Comparison of ENCODE assay signal across 8 cellular contexts in the genomic region with DNA sequence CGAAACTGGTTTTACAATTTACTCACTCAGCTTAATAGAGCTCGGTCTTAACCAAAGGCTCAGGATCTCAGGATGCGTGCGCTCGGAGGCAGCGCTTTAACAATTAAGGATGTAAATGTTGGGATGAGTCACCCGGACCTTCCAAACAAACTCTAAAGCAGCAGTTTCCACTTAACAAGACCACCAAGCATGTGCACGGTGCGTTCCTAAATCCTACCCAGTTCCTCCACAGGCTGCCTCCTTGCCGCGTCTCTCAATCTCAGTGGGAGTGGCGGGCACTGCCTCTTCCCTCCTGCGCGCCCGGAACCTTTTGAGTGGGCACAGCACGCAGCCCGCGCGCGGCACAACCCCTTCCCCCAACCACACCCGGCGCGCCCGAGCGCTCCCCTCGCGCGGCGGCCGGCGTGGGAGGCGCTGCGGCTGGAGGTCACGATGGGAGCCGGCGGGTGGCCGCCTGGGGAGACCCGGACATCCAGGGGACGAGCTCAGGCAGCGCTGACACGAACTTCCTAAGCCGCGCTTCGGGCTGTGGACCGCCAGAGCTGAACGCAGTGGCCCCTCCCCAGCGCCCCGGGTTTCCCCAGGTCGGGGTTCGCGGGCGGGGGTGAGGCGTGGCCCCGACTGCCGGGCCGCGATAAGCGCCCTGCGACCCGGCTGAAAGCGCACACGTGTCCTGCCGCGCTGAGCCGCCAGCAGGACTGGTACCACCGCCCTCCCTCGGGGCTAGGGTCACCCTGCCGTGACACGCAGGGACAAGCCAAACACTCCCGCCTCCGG. TPM values are rescaled to one million over a fixed set of nuclear protein-coding genes. Genes with fewer than 3 reads are reported as not detected.
A peak's percentile ranks its signal among the peaks of the same experiment; 100 is the strongest.
DNase-seq lines count a peak whose midpoint lies in the region; TF ChIP-seq lines count a peak whose summit lies in the region.

Gene ABCG2, minus strand, starts transcription at position 280 of the 777 bp plus-strand sequence. CDS start 18,644 bp downstream, outside the sequence.

- TF ChIP-seq EP300 in ovary (IDR thresholded peaks at IDR 0.05): no peak

- H3K27ac ChIP-seq in ovary (no peak within 1 kb of the TSS), vagina (peak within 1 kb of the TSS; percentile 37)

- 0 to 2% (median 1%) methylated on average over 39 to 71 of the region's 71 CpGs for WGBS in ovary, 3 donors

- TF ChIP-seq CTCF in GM10266 (IDR thresholded peaks at IDR 0.05; ENCODE audit: control insufficient read depth, insufficient read depth, low read depth, missing control alignments) (no peak), ovary (IDR thresholded peaks at IDR 0.05) (no peak), vagina (IDR thresholded peaks at IDR 0.05) (no peak)

- DNase-seq in GM10266 (ENCODE audit: extremely low spot score) (peak; percentile 47), HAP-1 (ENCODE audit: low spot score in 2 of 2) (peak; percentile 38 to 41), NCI-H69 (lab: John Stamatoyannopoulos, UW) (peak; percentile 26), glomerular endothelial cell (ENCODE audit: extremely low read depth, low read depth, low spot score) (no peak), ovary (peak in 4 of 5 donors; percentile 12 to 53 (median 31)), vagina (ENCODE audit: extremely low spot score in 2 of 2) (no peak), inferior parietal cortex (ENCODE audit: extremely low spot score) (no peak)
- peak; percentile 78 for DNase-seq in activated effector memory CD4-positive, alpha-beta T cell treated with anti-CD3 and anti-CD28 coated beads, Interleukin-2, amount 50 U/mL, for 16 hours

- H3K27me3 ChIP-seq in HAP-1 (ENCODE audit: low read depth): 0 out of 2 replicates have a peak, but pooled peaks cover 2% of the 10 kb centered on the region
- no peaks in the 10 kb centered on the region for H3K27me3 ChIP-seq in ovary
- H3K27me3 ChIP-seq in vagina: no peaks in the 10 kb centered on the region

- peaks cover 15% of the 10 kb centered on the region for H3K4me1 ChIP-seq in HAP-1
- H3K4me1 ChIP-seq in ovary (ENCODE audit: insufficient read depth): peaks cover 1% of the 10 kb centered on the region
- peaks cover 17% of the 10 kb centered on the region for H3K4me1 ChIP-seq in vagina

- H3K36me3 ChIP-seq in HAP-1 (replicated peaks): no peaks in the 10 kb centered on the region
- H3K36me3 ChIP-seq in ovary: no peaks in the 10 kb centered on the region
- H3K36me3 ChIP-seq in vagina: no peaks in the 10 kb centered on the region

- in situ Hi-C loops in HAP-1 (cut with MboI; ENCODE audit: low sequenced_read_pairs): no loop called here

- peak within 1 kb of the TSS; percentile 37 for H3K4me3 ChIP-seq in HAP-1
- peak within 1 kb of the TSS; percentile 66 for H3K4me3 ChIP-seq in ovary
- peak within 1 kb of the TSS; percentile 55 to 63 for H3K4me3 ChIP-seq in vagina

- intact Hi-C loops in ovary (cut with DNase I) (no loop called here), vagina (cut with DNase I) (no loop called here)

- H3K9me3 ChIP-seq in HAP-1 (no peaks in the 10 kb centered on the region), ovary (no peaks in the 10 kb centered on the region), vagina (no peaks in the 10 kb centered on the region)

- no peak for TF ChIP-seq POLR2A in ovary (IDR thresholded peaks at IDR 0.05)
- no peak for TF ChIP-seq POLR2A in vagina (IDR thresholded peaks at IDR 0.05)

RNA-seq across cellular contexts. Expression of gene ABCG2, which starts in this region (rescaled TPM):
- 12.5 and 14.6 TPM in 2 replicates for total RNA-seq in glomerular endothelial cell
- 10 to 100 TPM in 1 of 7 donors, 1 to 10 TPM in 6; 5.9 to 20.1 (median 6.7) TPM for total RNA-seq in ovary
- polyA plus RNA-seq in ovary: 10 to 100 TPM in 1 of 2 donors, 1 to 10 TPM in 1; 4.4 to 13.0 TPM
- total RNA-seq in vagina: 7.4 TPM

Comparison
In these comparisons a context has a peak if more than half of its experiments do, and no peak if none do; other contexts are left out.
1. DNase-seq: peak in GM10266 (single experiment), HAP-1 (2 of 2), NCI-H69 (single experiment), activated effector memory CD4-positive, alpha-beta T cell treated with anti-CD3 and anti-CD28 coated beads, Interleukin-2, amount 50 U/mL, for 16 hours (single experiment) and ovary (4 of 5); none in glomerular endothelial cell (single experiment), vagina (0 of 2) and inferior parietal cortex (single experiment).
2. Peak in every context shown above with its lines, with median percentiles within 50 percentile points of each other: H3K4me3 ChIP-seq.